12 cellular contexts compared by ENCODE assay signal in genomic region chr10:3398825-3399646, GRCh38.
A peak's percentile ranks its signal among the peaks of the same experiment; 100 is the strongest.
DNase-seq lines count a peak whose midpoint lies in the region; ATAC-seq, FAIRE-seq and TF ChIP-seq lines count a peak whose summit lies in the region.
"Had no signal": no experiment of that assay in that cellular context is flagged by ENCODE, and none has a peak within 500 bp of the region (broad histone marks: within the 10 kb centered on the region; RNA-seq: fewer than 3 reads in every experiment).

No MANE protein-coding gene starts in this region.

- H3K4me1 Mint-ChIP-seq in endothelial cell (ENCODE audit: unreplicated experiment) (peaks cover 30% of the 10 kb centered on the region), type B pancreatic cell (ENCODE audit: unreplicated experiment) (peaks cover 53% of the 10 kb centered on the region)
- H3K4me1 Mint-ChIP-seq in activated CD8-positive, alpha-beta T cell treated with anti-CD3 and anti-CD28 coated beads, Interleukin-2, amount 10 ng/mL, durations not matched to agents 7 days and 5 days (ENCODE audit: low read depth) = no peaks in the 10 kb centered on the region

- intact Hi-C loops in HepG2 (cut with micrococcal nuclease; ENCODE audit: unreplicated experiment) = no loop called here

- no peaks in the 10 kb centered on the region for H4K20me1 ChIP-seq in HepG2 (ENCODE audit: insufficient read depth, low read length)

- H3K27me3 ChIP-seq in HepG2 (ENCODE audit: control insufficient read depth in 1 of 2, insufficient read depth in 2 of 2, low read length in 2 of 2) = peaks cover 13 to 47% of the 10 kb centered on the region in 2 experiments

- H3K4me2 ChIP-seq in HepG2 (ENCODE audit: low read depth, low read length) = peak overlapping the region; percentile 46; the same call in 1 of the 2 replicates

- no peak overlapping the region for H3K27ac ChIP-seq in HepG2 (ENCODE audit: extremely low read length, insufficient read depth, low read length)
- H3K27ac ChIP-seq: parathyroid adenoma, RWPE1 had no signal

- no peaks in the 10 kb centered on the region for H3K79me2 ChIP-seq in HepG2 (ENCODE audit: insufficient read depth, low read length)
- H3K79me2 ChIP-seq: parathyroid adenoma had no signal

- peaks cover 6% of the 10 kb centered on the region for H3K9me3 ChIP-seq in HepG2 (ENCODE audit: low read length)

- peaks cover 15% of the 10 kb centered on the region for H3K27me3 Mint-ChIP-seq in endothelial cell (ENCODE audit: unreplicated experiment)
- H3K27me3 Mint-ChIP-seq in type B pancreatic cell = peaks cover 11% of the 10 kb centered on the region
- peaks cover 19% of the 10 kb centered on the region for H3K27me3 Mint-ChIP-seq in activated CD8-positive, alpha-beta T cell treated with anti-CD3 and anti-CD28 coated beads, Interleukin-2, amount 10 ng/mL, durations not matched to agents 7 days and 5 days (ENCODE audit: low read depth)

- H3K4me3 Mint-ChIP-seq in endothelial cell (ENCODE audit: unreplicated experiment) = no peak overlapping the region
- H3K4me3 Mint-ChIP-seq in type B pancreatic cell = peak overlapping the region; percentile 10
- no peak overlapping the region for H3K4me3 Mint-ChIP-seq in activated CD8-positive, alpha-beta T cell treated with anti-CD3 and anti-CD28 coated beads, Interleukin-2, amount 10 ng/mL, durations not matched to agents 7 days and 5 days

- TF ChIP-seq POLR2A in HepG2 (IDR thresholded peaks at IDR 0.05; ENCODE audit: insufficient read depth in 1 of 2, low read depth in 2 of 2, low read length in 2 of 2) = no peak

- WGBS in HepG2 (ENCODE audit: low lambda C conversion rate) = 56% methylated on average over 42 of the region's 46 CpGs

- TF ChIP-seq RAD21 in HepG2 (CRISPR knock-in tag; IDR thresholded peaks at IDR 0.05) = no peak

- no peaks in the 10 kb centered on the region for H3K9me3 Mint-ChIP-seq in endothelial cell (ENCODE audit: unreplicated experiment)
- peaks cover 5% of the 10 kb centered on the region for H3K9me3 Mint-ChIP-seq in type B pancreatic cell
- no peaks in the 10 kb centered on the region for H3K9me3 Mint-ChIP-seq in activated CD8-positive, alpha-beta T cell treated with anti-CD3 and anti-CD28 coated beads, Interleukin-2, amount 10 ng/mL, durations not matched to agents 7 days and 5 days (ENCODE audit: insufficient read depth)

- H3K27ac Mint-ChIP-seq in endothelial cell (ENCODE audit: unreplicated experiment) = peak overlapping the region; percentile 86
- H3K27ac Mint-ChIP-seq in type B pancreatic cell = no peak overlapping the region
- H3K27ac Mint-ChIP-seq in activated CD8-positive, alpha-beta T cell treated with anti-CD3 and anti-CD28 coated beads, Interleukin-2, amount 10 ng/mL, durations not matched to agents 7 days and 5 days = no peak overlapping the region

- no peak overlapping the region for H2AFZ ChIP-seq in HepG2 (ENCODE audit: low read length)
- H2AFZ ChIP-seq: parathyroid adenoma had no signal

- FAIRE-seq in HepG2 (lab: Jason Lieb, UNC) = peak; percentile 39

- no TSS peak for BruUV-seq in HepG2 (replicated peaks; lab: Mats Ljungman, UMichigan)

- TF ChIP-seq CTCF in endothelial cell (IDR thresholded peaks at IDR 0.05; ENCODE audit: unreplicated experiment) (no peak), HepG2 (CRISPR knock-in tag; IDR thresholded peaks at IDR 0.05) (no peak), type B pancreatic cell (conservative IDR thresholded peaks at IDR 0.05) (no peak)

- TF ChIP-seq EP300 in HepG2 (IDR thresholded peaks at IDR 0.05; ENCODE audit: low read depth in 2 of 2, low read length in 2 of 2) (no peak), HepG2 (CRISPR knock-in tag; IDR thresholded peaks at IDR 0.05; ENCODE audit: borderline replicate concordance) (no peak; the same call in 1 of the 2 replicates)

- POLR2A ChIA-PET in HepG2 (lab: Yijun Ruan, JAX) = no interaction called here
- POLR2A ChIA-PET in activated CD8-positive, alpha-beta T cell treated with anti-CD3 and anti-CD28 coated beads, Interleukin-2, amount 10 ng/mL, durations not matched to agents 7 days and 5 days (lab: Charles Lee) = no interaction called here

- DNase-seq in HuH-7.5 (ENCODE audit: low spot score) = peak; percentile 65
- no peak for DNase-seq in endothelial cell (ENCODE audit: low spot score)
- peak; percentile 84 for DNase-seq in HepG2 (ENCODE audit: low spot score)
- peak; percentile 53 for DNase-seq in type B pancreatic cell (ENCODE audit: extremely low spot score, unreplicated experiment)
- no peak for DNase-seq in activated CD8-positive, alpha-beta T cell treated with anti-CD3 and anti-CD28 coated beads, Interleukin-2, amount 10 ng/mL, durations not matched to agents 7 days and 5 days
- no peak for DNase-seq in iPS-NIHi7 (ENCODE audit: extremely low spot score)
- DNase-seq: activated CD4-positive, CD25-positive, alpha-beta regulatory T cell; activated naive CD4-positive, alpha-beta T cell; cortex of kidney had no signal

- CTCF ChIA-PET in HepG2 (lab: Yijun Ruan, JAX; ENCODE audit: low intra/inter-chr PET ratio, low total read pairs) = no interaction called here
- CTCF ChIA-PET in activated CD8-positive, alpha-beta T cell treated with anti-CD3 and anti-CD28 coated beads, Interleukin-2, amount 10 ng/mL, durations not matched to agents 7 days and 5 days (lab: Charles Lee) = no interaction called here

- H3K36me3 ChIP-seq in HepG2 (replicated peaks in 1 of 2; ENCODE audit: control insufficient read depth in 1 of 2, insufficient read depth in 2 of 2, low read length in 2 of 2) = no peaks in the 10 kb centered on the region

- H3K36me3 Mint-ChIP-seq in endothelial cell (ENCODE audit: low read depth, unreplicated experiment) (no peaks in the 10 kb centered on the region), type B pancreatic cell (no peaks in the 10 kb centered on the region)
- no peaks in the 10 kb centered on the region for H3K36me3 Mint-ChIP-seq in activated CD8-positive, alpha-beta T cell treated with anti-CD3 and anti-CD28 coated beads, Interleukin-2, amount 10 ng/mL, durations not matched to agents 7 days and 5 days (ENCODE audit: low read depth)

- peak; percentile 96 for ATAC-seq in HepG2
- ATAC-seq in activated CD8-positive, alpha-beta T cell treated with anti-CD3 and anti-CD28 coated beads, Interleukin-2, amount 10 ng/mL, durations not matched to agents 7 days and 5 days = no peak
- no peak for ATAC-seq in HG03039 (IDR thresholded peaks at IDR 0.05; ENCODE audit: unreplicated experiment)

- peak overlapping the region in 1 of 3 experiments; percentile 39; a peak in 2 of 6 replicates for H3K4me3 ChIP-seq in HepG2 (replicated peaks in 1 of 3; ENCODE audit: insufficient read depth in 1 of 3, low read depth in 2 of 3, low read length in 3 of 3)

- in situ Hi-C loops in HepG2 (cut with HindIII; ENCODE audit: extremely low pct_ligation_motif_present, low pct_unique_long_range_greater_than_20kb) = no loop called here

- H3K4me1 ChIP-seq in HepG2 (ENCODE audit: insufficient read depth, low read length) = peaks cover 28% of the 10 kb centered on the region
- H3K4me1 ChIP-seq: parathyroid adenoma had no signal

- H3K9ac ChIP-seq in HepG2 (ENCODE audit: insufficient read depth, low read depth, low read length) = no peak overlapping the region
- H3K9ac ChIP-seq: parathyroid adenoma had no signal

TF ChIP-seq in HepG2, 621 proteins besides CTCF, POLR2A, EP300 and RAD21 (continues in another document):
- TF ChIP-seq ZMYM3 (CRISPR knock-in tag; IDR thresholded peaks at IDR 0.05) (0 out of 2 replicates have a peak, but pooled peaks have one; percentile 31), ZNF83 (CRISPR knock-in tag; IDR thresholded peaks at IDR 0.05; ENCODE audit: borderline replicate concordance) (0 out of 2 replicates have a peak, but pooled peaks have one; percentile 17), FOXP4 (CRISPR knock-in tag; IDR thresholded peaks at IDR 0.05) (peak; percentile 53; the same call in 1 of the 2 replicates), TIGD3 (CRISPR knock-in tag; IDR thresholded peaks at IDR 0.05; ENCODE audit: borderline replicate concordance) (no peak)

Comparison
In these comparisons a context has a peak if more than half of its experiments do, and no peak if none do; other contexts are left out.
1. DNase-seq: peak in HuH-7.5 (single experiment), HepG2 (single experiment) and type B pancreatic cell (single experiment); none in endothelial cell (single experiment), activated CD8-positive, alpha-beta T cell treated with anti-CD3 and anti-CD28 coated beads, Interleukin-2, amount 10 ng/mL, durations not matched to agents 7 days and 5 days (single experiment) and iPS-NIHi7 (single experiment).